14 cellular contexts compared by ENCODE assay signal in the genomic region with DNA sequence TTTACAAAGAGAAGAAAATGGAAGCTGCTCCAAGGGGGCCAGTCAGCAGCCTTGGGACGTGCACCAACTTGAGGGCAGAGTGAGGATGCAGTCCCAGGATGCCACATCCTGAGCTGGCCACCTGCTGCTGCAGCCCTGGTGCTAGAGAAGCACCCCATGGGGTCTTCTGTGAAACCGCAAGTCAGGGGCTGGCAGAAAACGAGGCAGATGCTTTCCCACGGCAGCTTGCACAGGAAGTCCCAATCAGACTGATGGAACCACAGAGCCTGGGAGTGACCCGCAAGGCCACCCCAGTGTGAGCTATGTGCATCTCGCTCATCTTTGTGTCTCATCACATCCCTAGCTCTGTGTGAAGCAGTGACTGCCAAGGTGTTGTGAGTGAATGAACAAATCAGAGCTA.
"Had no signal": no experiment of that assay in that cellular context is flagged by ENCODE, and none has a peak within 500 bp of the region (broad histone marks: within the 10 kb centered on the region; RNA-seq: fewer than 3 reads in every experiment).

No MANE protein-coding gene starts in this region.

- H3K4me3 ChIP-seq: colonic mucosa, lung, upper lobe of right lung had no signal

- H3K4me3 Mint-ChIP-seq: activated CD4-positive, alpha-beta T cell treated with anti-CD3 and anti-CD28 coated beads, Interleukin-2, amount 10 ng/mL, durations not matched to agents 24 days and 14 days; activated T-helper 1 cell treated with anti-CD3 and anti-CD28 coated beads, Interleukin-12 subunit alpha, Interleukin-12 subunit beta, Interleukin-2, Interleukin-4 antibody, amounts not matched to agents 30 ng/mL and 10 ng/mL and 1 ng/mL, durations not matched to agents 14 hours and 24 hours and 36 hours; nephron progenitor cell had no signal

- H3K27me3 ChIP-seq: colonic mucosa, upper lobe of right lung had no signal

- H3K27me3 Mint-ChIP-seq: activated CD4-positive, alpha-beta T cell treated with anti-CD3 and anti-CD28 coated beads, Interleukin-2, amount 10 ng/mL, durations not matched to agents 24 days and 14 days had no signal

- ATAC-seq: activated naive CD4-positive, alpha-beta T cell treated with anti-CD3 and anti-CD28 coated beads, Interleukin-2, amount 50 U/mL, for 72 hours; left lobe of liver; upper lobe of right lung had no signal

- H3K27ac ChIP-seq: colonic mucosa, upper lobe of right lung had no signal

- H3K36me3 ChIP-seq: colonic mucosa had no signal

- H3K9me3 Mint-ChIP-seq: activated CD4-positive, alpha-beta T cell treated with anti-CD3 and anti-CD28 coated beads, Interleukin-2, amount 10 ng/mL, durations not matched to agents 24 days and 14 days; activated naive CD4-positive, alpha-beta T cell treated with anti-CD3 and anti-CD28 coated beads, Interleukin-2, amount 50 U/mL, for 72 hours; activated T-helper 1 cell treated with anti-CD3 and anti-CD28 coated beads, Interleukin-12 subunit alpha, Interleukin-12 subunit beta, Interleukin-2, Interleukin-4 antibody, amounts not matched to agents 30 ng/mL and 10 ng/mL and 1 ng/mL, durations not matched to agents 14 hours and 24 hours and 36 hours had no signal

- H3K9me3 ChIP-seq: colonic mucosa, upper lobe of right lung had no signal

- H3K4me1 ChIP-seq: colonic mucosa, upper lobe of right lung had no signal

- H3K27ac Mint-ChIP-seq: activated CD4-positive, alpha-beta T cell treated with anti-CD3 and anti-CD28 coated beads, Interleukin-2, amount 10 ng/mL, durations not matched to agents 24 days and 14 days; activated T-helper 1 cell treated with anti-CD3 and anti-CD28 coated beads, Interleukin-12 subunit alpha, Interleukin-12 subunit beta, Interleukin-2, Interleukin-4 antibody, amounts not matched to agents 30 ng/mL and 10 ng/mL and 1 ng/mL, durations not matched to agents 14 hours and 24 hours and 36 hours; nephron progenitor cell had no signal

- DNase-seq: activated CD4-positive, alpha-beta T cell treated with anti-CD3 and anti-CD28 coated beads, Interleukin-2, amount 10 ng/mL, durations not matched to agents 24 days and 14 days; activated gamma-delta T cell treated with Interleukin-2 at 50 U/mL for 16 hours; amniotic stem cell; colonic mucosa; kidney; nephron progenitor cell; nucleus accumbens; posterior cingulate gyrus; stimulated activated naive CD4-positive, alpha-beta T cell; upper lobe of right lung had no signal
